Comparison of ENCODE assay signal across 37 cellular contexts in genomic region chr20:44382641-44383040, GRCh38. TPM values are rescaled to one million over a fixed set of nuclear protein-coding genes. Genes with fewer than 3 reads are reported as not detected.
"Had no signal": no experiment of that assay in that cellular context is flagged by ENCODE, and none has a peak within 500 bp of the region (broad histone marks: within the 10 kb centered on the region; RNA-seq: fewer than 3 reads in every experiment).

No MANE protein-coding gene starts in this region.

- FAIRE-seq: bronchial epithelial cell, colon, TTC549 had no signal

- H3K4me1 ChIP-seq: ascending aorta had no signal

- H3K27me3 ChIP-seq: ascending aorta, cardiac muscle cell had no signal

- H3K36me3 ChIP-seq: ascending aorta, cardiac muscle cell had no signal

- H3K27ac ChIP-seq: ascending aorta, cardiac muscle cell, coronary artery, VCaP had no signal

- DNase-seq: activated B cell treated with CpG ODN at 0.5 μM for 24 hours; activated CD4-positive, alpha-beta memory T cell treated with anti-CD3 and anti-CD28 coated beads for 36 hours; activated CD4-positive, alpha-beta T cell treated with anti-CD3 and anti-CD28 coated beads for 4 hours; activated CD4-positive, alpha-beta T cell treated with anti-CD3 and anti-CD28 coated beads, Interleukin-2, amount 10 ng/mL, durations not matched to agents 24 days and 14 days; activated CD4-positive, alpha-beta T cell treated with anti-CD3 and anti-CD28 coated beads, Interleukin-2, amount 50 U/mL, for 1 hour; activated CD4-positive, alpha-beta T cell treated with anti-CD3 and anti-CD28 coated beads, Interleukin-2, amount 50 U/mL, for 4 hours; activated CD4-positive, CD25-positive, alpha-beta regulatory T cell treated with anti-CD3 and anti-CD28 coated beads, Interleukin-2, amount 50 U/mL, for 72 hours; activated CD8-positive, alpha-beta memory T cell treated with anti-CD3 and anti-CD28 coated beads, Interleukin-2, amount 50 U/mL, for 4 hours; activated CD8-positive, alpha-beta T cell treated with anti-CD3 and anti-CD28 coated beads for 36 hours; activated effector memory CD4-positive, alpha-beta T cell treated with anti-CD3 and anti-CD28 coated beads, Interleukin-2, amount 50 U/mL, for 16 hours; activated gamma-delta T cell treated with Interleukin-2 at 50 U/mL for 16 hours; activated naive CD4-positive, alpha-beta T cell; activated naive CD4-positive, alpha-beta T cell treated with anti-CD3 and anti-CD28 coated beads for 36 hours; activated naive CD4-positive, alpha-beta T cell treated with anti-CD3 and anti-CD28 coated beads, Interleukin-2, amount 50 U/mL, for 16 hours; activated naive CD8-positive, alpha-beta T cell treated with anti-CD3 and anti-CD28 coated beads, Interleukin-2, amount 10 ng/mL, durations not matched to agents 7 days and 5 days; activated naive CD8-positive, alpha-beta T cell treated with anti-CD3 and anti-CD28 coated beads, Interleukin-2, amount 50 U/mL, for 24 hours; activated T-cell treated with anti-CD3 and anti-CD28 coated beads for 4 hours; activated T-cell treated with anti-CD3 and anti-CD28 coated beads, Interleukin-2, amount 50 U/mL, for 1 hour; activated T-cell treated with anti-CD3 and anti-CD28 coated beads, Interleukin-2, amount 50 U/mL, for 4 hours; activated T-cell treated with anti-CD3 and anti-CD28 coated beads, Interleukin-2, amount 50 U/mL, for 72 hours; amygdala; anterior cingulate cortex; caudate nucleus; cerebellar nuclear complex; T-helper 2 cell; T-helper 9 cell had no signal

- ATAC-seq: activated CD8-positive, alpha-beta T cell treated with anti-CD3 and anti-CD28 coated beads for 36 hours; activated naive CD8-positive, alpha-beta T cell treated with anti-CD3 and anti-CD28 coated beads, Interleukin-2, amount 50 U/mL, for 24 hours; activated T-cell treated with anti-CD3 and anti-CD28 coated beads, Interleukin-2, amount 50 U/mL, for 4 hours; activated T-cell treated with anti-CD3 and anti-CD28 coated beads, Interleukin-2, amount 50 U/mL, for 72 hours; activated T-helper 17 cell treated with anti-CD3 and anti-CD28 coated beads, Interleukin-2, amount 50 U/mL, for 72 hours had no signal

- H3K9me3 ChIP-seq: ascending aorta had no signal

- H3K4me3 ChIP-seq: ascending aorta, cardiac muscle cell, coronary artery had no signal

RNA-seq across cellular contexts. Expression of gene HNF4A, which starts 27.1 kb away (rescaled TPM):
- total RNA-seq: activated B cell treated with CpG ODN at 0.5 μM for 24 hours; activated CD4-positive, alpha-beta memory T cell treated with anti-CD3 and anti-CD28 coated beads for 36 hours; activated CD4-positive, alpha-beta T cell treated with anti-CD3 and anti-CD28 coated beads, Interleukin-2, amount 10 ng/mL, durations not matched to agents 24 days and 14 days; activated CD8-positive, alpha-beta memory T cell treated with anti-CD3 and anti-CD28 coated beads for 36 hours; activated CD8-positive, alpha-beta T cell treated with anti-CD3 and anti-CD28 coated beads for 36 hours; activated naive CD4-positive, alpha-beta T cell treated with anti-CD3 and anti-CD28 coated beads for 36 hours; activated naive CD8-positive, alpha-beta T cell treated with anti-CD3 and anti-CD28 coated beads, Interleukin-2, amount 10 ng/mL, durations not matched to agents 7 days and 5 days; activated T-cell treated with anti-CD3 and anti-CD28 coated beads, Interleukin-2, amount 50 U/mL, for 72 hours; activated T-helper 1 cell treated with anti-CD3 and anti-CD28 coated beads, Interleukin-12 subunit alpha, Interleukin-12 subunit beta, Interleukin-2, Interleukin-4 antibody, amounts not matched to agents 30 ng/mL and 10 ng/mL and 1 ng/mL, durations not matched to agents 14 hours and 24 hours and 36 hours; activated T-helper 17 cell treated with anti-CD3 and anti-CD28 coated beads, Interleukin-2, amount 50 U/mL, for 72 hours; ascending aorta; bronchial epithelial cell had no signal
- polyA plus RNA-seq: cardiac muscle cell had no signal

RNA-seq across cellular contexts. Expression of gene R3HDML, which starts 45.8 kb away (rescaled TPM):
- total RNA-seq: activated B cell treated with CpG ODN at 0.5 μM for 24 hours; activated CD4-positive, alpha-beta memory T cell treated with anti-CD3 and anti-CD28 coated beads for 36 hours; activated CD4-positive, alpha-beta T cell treated with anti-CD3 and anti-CD28 coated beads, Interleukin-2, amount 10 ng/mL, durations not matched to agents 24 days and 14 days; activated CD8-positive, alpha-beta memory T cell treated with anti-CD3 and anti-CD28 coated beads for 36 hours; activated CD8-positive, alpha-beta T cell treated with anti-CD3 and anti-CD28 coated beads for 36 hours; activated naive CD4-positive, alpha-beta T cell treated with anti-CD3 and anti-CD28 coated beads for 36 hours; activated naive CD8-positive, alpha-beta T cell treated with anti-CD3 and anti-CD28 coated beads, Interleukin-2, amount 10 ng/mL, durations not matched to agents 7 days and 5 days; activated T-cell treated with anti-CD3 and anti-CD28 coated beads, Interleukin-2, amount 50 U/mL, for 4 hours; activated T-cell treated with anti-CD3 and anti-CD28 coated beads, Interleukin-2, amount 50 U/mL, for 72 hours; activated T-helper 1 cell treated with anti-CD3 and anti-CD28 coated beads, Interleukin-12 subunit alpha, Interleukin-12 subunit beta, Interleukin-2, Interleukin-4 antibody, amounts not matched to agents 30 ng/mL and 10 ng/mL and 1 ng/mL, durations not matched to agents 14 hours and 24 hours and 36 hours; activated T-helper 17 cell treated with anti-CD3 and anti-CD28 coated beads, Interleukin-2, amount 50 U/mL, for 72 hours; ascending aorta; bronchial epithelial cell; cardiac muscle cell had no signal
- polyA plus RNA-seq: adipose tissue, cardiac muscle cell had no signal
